Comparison of ENCODE assay signal across 21 cellular contexts in the genomic region with DNA sequence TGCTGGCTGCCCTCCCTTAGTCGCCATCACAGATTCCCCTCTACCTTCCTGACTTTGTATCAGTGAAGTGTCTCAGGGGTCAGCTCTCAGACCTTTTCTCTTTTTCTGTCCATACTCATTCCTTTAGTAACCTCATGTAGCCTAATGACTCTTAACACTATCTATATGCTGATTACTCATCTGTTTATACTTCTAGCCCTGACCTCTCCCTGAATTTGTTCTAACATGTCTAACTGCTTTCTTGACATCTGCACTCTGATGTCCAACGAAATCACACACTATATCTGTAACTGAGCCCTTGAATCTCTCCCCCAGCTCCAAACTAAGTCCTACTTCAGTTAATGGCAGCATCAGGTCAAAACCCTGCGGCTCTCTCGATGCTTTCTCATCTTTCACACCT.
DNase-seq lines count a peak whose midpoint lies in the region; ATAC-seq and TF ChIP-seq lines count a peak whose summit lies in the region.
"Had no signal": no experiment of that assay in that cellular context is flagged by ENCODE, and none has a peak within 500 bp of the region (broad histone marks: within the 10 kb centered on the region; RNA-seq: fewer than 3 reads in every experiment).

No MANE protein-coding gene starts in this region.

- H3K18ac ChIP-seq in mesenchymal stem cell (ENCODE audit: low read depth in 1 of 2, low read length in 2 of 2), result no peak overlapping the region

- in situ Hi-C loops in GM23248 (cut with MboI), result loop anchor here (25.0 kb wide), 1 partner anchor 322 kb away; no protein-coding TSS in a partner anchor

- no peaks in the 10 kb centered on the region for H3K79me2 ChIP-seq in GM23248 (ENCODE audit: insufficient read depth)
- no peaks in the 10 kb centered on the region for H3K79me2 ChIP-seq in fibroblast of lung (ENCODE audit: control insufficient read depth, insufficient read depth, low read length)

- no peak overlapping the region for H2AFZ ChIP-seq in GM23248
- H2AFZ ChIP-seq in fibroblast of lung (ENCODE audit: low read length), result no peak overlapping the region
- H2AFZ ChIP-seq in mesenchymal stem cell (ENCODE audit: low read depth, low read length), result no peak overlapping the region

- H3K36me3 Mint-ChIP-seq in endodermal cell (ENCODE audit: low read depth), result no peaks in the 10 kb centered on the region

- ATAC-seq in RWPE2 (ENCODE audit: low read depth) (peak; percentile 99), gastroesophageal sphincter (no peak), HG03139 (IDR thresholded peaks at IDR 0.05; ENCODE audit: unreplicated experiment) (no peak), GM18867 (IDR thresholded peaks at IDR 0.05; ENCODE audit: unreplicated experiment) (no peak)

- WGBS in GM23248 (ENCODE audit: low coverage in 1 of 2, low lambda C conversion rate in 2 of 2, missing lambda C conversion rate in 2 of 2), 2 experiments, result 91 to 95% methylated on average over 4 of the region's 4 CpGs
- 16% methylated on average over 4 of the region's 4 CpGs for WGBS in mesenchymal stem cell
- 92 to 94% methylated on average over 2 to 4 of the region's 4 CpGs for WGBS in gastroesophageal sphincter (ENCODE audit: low coverage in 1 of 2), 2 donors
- 79% methylated on average over 4 of the region's 4 CpGs for WGBS in endodermal cell (ENCODE audit: insufficient coverage in 1 of 2, insufficient read length in 1 of 2), 2 experiments

- peak overlapping the region; percentile 57 for H2BK120ac ChIP-seq in mesenchymal stem cell (ENCODE audit: low read depth, low read length)

- no peaks in the 10 kb centered on the region for H3K27me3 Mint-ChIP-seq in endodermal cell (ENCODE audit: insufficient read depth)
- H3K27me3 Mint-ChIP-seq: CD4-positive, alpha-beta T cell had no signal

- H3K9me3 ChIP-seq in GM23248 (ENCODE audit: low read depth) (no peaks in the 10 kb centered on the region), RWPE2 (ENCODE audit: severe bottlenecking) (no peaks in the 10 kb centered on the region), fibroblast of lung (ENCODE audit: control insufficient read depth, insufficient read depth, low read depth, low read length) (no peaks in the 10 kb centered on the region), mesenchymal stem cell (ENCODE audit: control insufficient read depth, low read length) (no peaks in the 10 kb centered on the region), gastroesophageal sphincter (no peaks in the 10 kb centered on the region), endodermal cell (ENCODE audit: control insufficient read depth, low read length) (no peaks in the 10 kb centered on the region)
- H3K9me3 ChIP-seq: MG63, Peyer's patch had no signal

- H3K9me2 ChIP-seq in GM23248 (ENCODE audit: insufficient read depth), result no peaks in the 10 kb centered on the region

- H3K79me1 ChIP-seq in mesenchymal stem cell (replicated peaks; ENCODE audit: low read length, poor library complexity, severe bottlenecking), result no peaks in the 10 kb centered on the region

- H3K4me2 ChIP-seq in GM23248 (ENCODE audit: unreplicated experiment) (no peak overlapping the region), fibroblast of lung (ENCODE audit: extremely low read depth, insufficient read depth, low read length) (no peak overlapping the region), mesenchymal stem cell (ENCODE audit: low read length, poor library complexity, severe bottlenecking) (no peak overlapping the region)

- no peak overlapping the region for H3K27ac Mint-ChIP-seq in endodermal cell
- H3K27ac Mint-ChIP-seq: B cell; CD4-positive, alpha-beta T cell had no signal

- H3K9ac ChIP-seq in GM23248 (no peak overlapping the region), fibroblast of lung (ENCODE audit: insufficient read depth, low read length) (no peak overlapping the region), mesenchymal stem cell (ENCODE audit: low read length) (no peak overlapping the region), endodermal cell (ENCODE audit: extremely low read depth, low read length, poor library complexity, severe bottlenecking) (no peak overlapping the region)

- no peaks in the 10 kb centered on the region for H3K36me3 ChIP-seq in GM23248 (ENCODE audit: low read depth)
- no peaks in the 10 kb centered on the region for H3K36me3 ChIP-seq in RWPE2 (ENCODE audit: low read depth)
- H3K36me3 ChIP-seq in fibroblast of lung (ENCODE audit: control insufficient read depth, insufficient read depth, low read length), result no peaks in the 10 kb centered on the region
- H3K36me3 ChIP-seq in mesenchymal stem cell (ENCODE audit: control insufficient read depth in 1 of 2, insufficient read depth in 2 of 2, low read depth in 1 of 2, low read length in 2 of 2), result no peaks in the 10 kb centered on the region
- H3K36me3 ChIP-seq in gastroesophageal sphincter, result no peaks in the 10 kb centered on the region
- no peaks in the 10 kb centered on the region for H3K36me3 ChIP-seq in endodermal cell (ENCODE audit: control insufficient read depth, insufficient read depth, low read length)
- H3K36me3 ChIP-seq: MG63, Peyer's patch had no signal

- H3K4me1 ChIP-seq in GM23248 (ENCODE audit: insufficient read depth) (peaks cover 24% of the 10 kb centered on the region), RWPE2 (ENCODE audit: insufficient read depth, poor library complexity, severe bottlenecking) (peaks cover 22% of the 10 kb centered on the region), fibroblast of lung (ENCODE audit: control insufficient read depth, extremely low read depth, insufficient read depth, low read length) (peaks cover 4% of the 10 kb centered on the region), mesenchymal stem cell (ENCODE audit: control insufficient read depth, insufficient read depth, low read depth, low read length) (peaks cover 2% of the 10 kb centered on the region), gastroesophageal sphincter (peaks cover 0 to 12% (median 0%) of the 10 kb centered on the region in 3 donors), endodermal cell (ENCODE audit: control insufficient read depth, insufficient read depth, low read length) (no peaks in the 10 kb centered on the region)
- H3K4me1 ChIP-seq: Peyer's patch had no signal

- H3K4me3 Mint-ChIP-seq in endodermal cell, result no peak overlapping the region
- H3K4me3 Mint-ChIP-seq: B cell; CD4-positive, alpha-beta T cell had no signal

- H2BK15ac ChIP-seq in mesenchymal stem cell (ENCODE audit: low read depth, poor library complexity, severe bottlenecking), result no peak overlapping the region

- H4K8ac ChIP-seq in mesenchymal stem cell (ENCODE audit: low read length), result no peak overlapping the region

- no peak for TF ChIP-seq EP300 in gastroesophageal sphincter (IDR thresholded peaks at IDR 0.05)

- H3K4me1 Mint-ChIP-seq in endodermal cell, result no peaks in the 10 kb centered on the region
- H3K4me1 Mint-ChIP-seq: B cell had no signal

- H4K20me1 ChIP-seq in GM23248 (ENCODE audit: insufficient read depth) (no peaks in the 10 kb centered on the region), fibroblast of lung (ENCODE audit: control insufficient read depth, extremely low read depth, insufficient read depth, low read length) (no peaks in the 10 kb centered on the region)

- TF ChIP-seq POLR2A in gastroesophageal sphincter (IDR thresholded peaks at IDR 0.05), result no peak

- peaks cover 22% of the 10 kb centered on the region for H3F3A ChIP-seq in GM23248 (ENCODE audit: insufficient read depth)

- no peak overlapping the region for H4K91ac ChIP-seq in mesenchymal stem cell (ENCODE audit: low read length)

- H2BK5ac ChIP-seq in mesenchymal stem cell (ENCODE audit: low read depth, low read length, poor library complexity, severe bottlenecking), result no peak overlapping the region

- H3K4me3 ChIP-seq in GM23248, result no peak overlapping the region
- no peak overlapping the region for H3K4me3 ChIP-seq in RWPE2 (ENCODE audit: severe bottlenecking)
- H3K4me3 ChIP-seq in fibroblast of lung (replicated peaks in 1 of 4; ENCODE audit: control extremely low read depth in 1 of 4, insufficient read depth in 1 of 4, low read depth in 3 of 4, low read length in 4 of 4), result no peak overlapping the region
- H3K4me3 ChIP-seq in mesenchymal stem cell (ENCODE audit: insufficient read depth in 1 of 2, low read depth in 1 of 2, low read length in 2 of 2), result no peak overlapping the region
- H3K4me3 ChIP-seq in gastroesophageal sphincter, result no peak overlapping the region
- no peak overlapping the region for H3K4me3 ChIP-seq in endodermal cell (ENCODE audit: low read length)
- H3K4me3 ChIP-seq: MG63, Peyer's patch had no signal

- H3K23ac ChIP-seq in mesenchymal stem cell (ENCODE audit: low read length in 2 of 2), result no peak overlapping the region

- no peaks in the 10 kb centered on the region for H3K27me3 ChIP-seq in GM23248 (replicated peaks; ENCODE audit: insufficient read depth)
- H3K27me3 ChIP-seq in RWPE2 (ENCODE audit: insufficient read depth, poor library complexity, severe bottlenecking), result no peaks in the 10 kb centered on the region
- H3K27me3 ChIP-seq in fibroblast of lung (ENCODE audit: control insufficient read depth, insufficient read depth, low read length), result no peaks in the 10 kb centered on the region
- no peaks in the 10 kb centered on the region for H3K27me3 ChIP-seq in mesenchymal stem cell (ENCODE audit: control insufficient read depth in 1 of 2, insufficient read depth in 1 of 2, low read length in 2 of 2)
- H3K27me3 ChIP-seq in gastroesophageal sphincter, result no peaks in the 10 kb centered on the region
- H3K27me3 ChIP-seq in endodermal cell (ENCODE audit: control insufficient read depth, insufficient read depth, low read length, poor library complexity, severe bottlenecking), result no peaks in the 10 kb centered on the region
- H3K27me3 ChIP-seq: MG63, Peyer's patch had no signal

- H3K9me3 Mint-ChIP-seq in endodermal cell, result no peaks in the 10 kb centered on the region
- H3K9me3 Mint-ChIP-seq: CD4-positive, alpha-beta T cell had no signal

- H3K4ac ChIP-seq in mesenchymal stem cell (ENCODE audit: low read depth in 1 of 2, low read length in 2 of 2), result peak overlapping the region in 1 of 2 experiments; percentile 64

- no peak overlapping the region for H3K14ac ChIP-seq in mesenchymal stem cell (ENCODE audit: low read length in 2 of 2)

- no peak overlapping the region for H2AK5ac ChIP-seq in mesenchymal stem cell (ENCODE audit: low read length, severe bottlenecking)

- H2BK12ac ChIP-seq in mesenchymal stem cell (ENCODE audit: low read length in 2 of 2), result peak overlapping the region; percentile 34 to 71

- peak; percentile 33 for DNase-seq in GM23248
- DNase-seq in RWPE2 (ENCODE audit: low spot score), result no peak
- peak; percentile 19 to 72 for DNase-seq in fibroblast of lung (ENCODE audit: low read depth in 2 of 2)
- peak; percentile 65 for DNase-seq in mesenchymal stem cell
- no peak for DNase-seq in endodermal cell
- DNase-seq: ACHN; Calu3; CD4-positive, alpha-beta T cell; DMS79; GOT3; KG1; MG63; NCI-H1092 treated with DMSO at 0.1 percent for 48 hours; NCI-H1694; NCI-H774; Peyer's patch; SIG-M5 had no signal

- H3K27ac ChIP-seq in GM23248 (no peak overlapping the region), RWPE2 (ENCODE audit: poor library complexity, severe bottlenecking) (peak overlapping the region; percentile 15), fibroblast of lung (ENCODE audit: insufficient read depth, low read length) (no peak overlapping the region), mesenchymal stem cell (ENCODE audit: low read length, poor library complexity, severe bottlenecking) (no peak overlapping the region), gastroesophageal sphincter (no peak overlapping the region), endodermal cell (ENCODE audit: low read depth, low read length) (no peak overlapping the region)
- H3K27ac ChIP-seq: Peyer's patch had no signal

- TF ChIP-seq CTCF in RWPE2 (IDR thresholded peaks at IDR 0.05; ENCODE audit: poor library complexity, severe bottlenecking) (no peak), fibroblast of lung (conservative IDR thresholded peaks at IDR 0.05 in 1 of 2, IDR thresholded peaks at IDR 0.05 in 1 of 2; ENCODE audit: low read depth in 1 of 2, low read length in 2 of 2) (no peak), gastroesophageal sphincter (IDR thresholded peaks at IDR 0.05) (no peak), endodermal cell (conservative IDR thresholded peaks at IDR 0.05) (no peak)

Comparison
In these comparisons a context has a peak if more than half of its experiments do, and no peak if none do; other contexts are left out.
1. DNase-seq: peak in GM23248 (single experiment), fibroblast of lung (2 of 2) and mesenchymal stem cell (single experiment); none in RWPE2 (single experiment) and endodermal cell (single experiment).